Comparison of ENCODE assay signal across 27 cellular contexts in the genomic region with DNA sequence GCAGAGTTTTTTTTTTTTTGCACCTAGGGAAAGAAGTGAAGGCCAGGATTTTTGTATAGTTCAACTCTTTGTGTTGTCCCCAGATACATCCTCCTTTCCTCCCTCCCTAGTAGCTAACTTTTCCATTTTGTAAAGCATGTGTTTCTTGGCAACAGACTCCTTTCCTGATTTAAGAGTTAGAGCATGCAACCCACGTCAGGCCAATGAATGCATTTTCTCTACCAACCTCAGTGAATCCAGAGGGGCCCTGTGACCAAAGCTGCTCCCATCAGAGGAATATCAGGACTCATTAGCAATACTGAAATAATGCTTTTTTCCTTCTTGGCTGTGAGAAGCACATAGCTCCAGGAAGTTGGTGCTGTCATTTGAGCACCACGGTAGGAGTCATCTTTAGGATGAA.
"Had no signal": no experiment of that assay in that cellular context is flagged by ENCODE, and none has a peak within 500 bp of the region (broad histone marks: within the 10 kb centered on the region; RNA-seq: fewer than 3 reads in every experiment).

No MANE protein-coding gene starts in this region.

- H3K27me3 ChIP-seq: adrenal gland, ascending aorta, brain microvascular endothelial cell, cardiac muscle cell had no signal

- H3K36me3 ChIP-seq: adrenal gland, ascending aorta, brain microvascular endothelial cell, cardiac muscle cell had no signal

- H3K4me2 ChIP-seq: PC-9 had no signal

- H3K4me1 ChIP-seq: adrenal gland had no signal

- FAIRE-seq: TTC549 had no signal

- H3K4me1 Mint-ChIP-seq: activated B cell treated with CpG ODN at 0.5 μM for 24 hours; activated CD4-positive, alpha-beta T cell treated with anti-CD3 and anti-CD28 coated beads, Interleukin-2, amount 10 ng/mL, durations not matched to agents 24 days and 14 days; activated naive CD4-positive, alpha-beta T cell treated with anti-CD3 and anti-CD28 coated beads, Interleukin-2, amount 10 ng/mL, durations not matched to agents 7 days and 5 days; activated naive CD8-positive, alpha-beta T cell treated with anti-CD3 and anti-CD28 coated beads, Interleukin-2, amount 10 ng/mL, durations not matched to agents 7 days and 5 days; activated T-helper 17 cell treated with anti-CD3 and anti-CD28 coated beads, Interleukin-2, amount 50 U/mL, for 72 hours; T-cell had no signal

- DNase-seq: activated B cell treated with CpG ODN at 0.5 μM for 24 hours; activated CD4-positive, alpha-beta T cell treated with anti-CD3 and anti-CD28 coated beads for 1 hour; activated CD4-positive, alpha-beta T cell treated with anti-CD3 and anti-CD28 coated beads, Interleukin-2, amount 10 ng/mL, durations not matched to agents 24 days and 14 days; activated CD4-positive, alpha-beta T cell treated with anti-CD3 and anti-CD28 coated beads, Interleukin-2, amount 50 U/mL, for 48 hours; activated CD8-positive, alpha-beta memory T cell treated with anti-CD3 and anti-CD28 coated beads for 24 hours; activated gamma-delta T cell treated with Interleukin-2 at 50 U/mL for 16 hours; activated naive CD4-positive, alpha-beta T cell treated with anti-CD3 and anti-CD28 coated beads, Interleukin-2, amount 10 ng/mL, durations not matched to agents 7 days and 5 days; activated naive CD8-positive, alpha-beta T cell treated with anti-CD3 and anti-CD28 coated beads, Interleukin-2, amount 10 ng/mL, durations not matched to agents 7 days and 5 days; activated T-cell treated with anti-CD3 and anti-CD28 coated beads, Interleukin-2, amount 50 U/mL, for 48 hours; adrenal gland; brain microvascular endothelial cell; MM.1S; NCI-H1105; NCI-H1436; NCI-H1694 treated with DMSO at 0.1 percent for 48 hours; NCI-H2029 treated with DMSO at 0.1 percent for 48 hours; NCI-H510A treated with DMSO at 0.1 percent for 48 hours; PC-9; SIG-M5; T-cell; T-helper 2 cell; T1000 had no signal

- H3K27ac ChIP-seq: adrenal gland, brain microvascular endothelial cell, cardiac muscle cell, PC-9, SK-N-MC had no signal

- H3K9me3 Mint-ChIP-seq: activated B cell treated with CpG ODN at 0.5 μM for 24 hours; activated CD4-positive, alpha-beta T cell treated with anti-CD3 and anti-CD28 coated beads, Interleukin-2, amount 10 ng/mL, durations not matched to agents 24 days and 14 days; activated naive CD4-positive, alpha-beta T cell treated with anti-CD3 and anti-CD28 coated beads, Interleukin-2, amount 10 ng/mL, durations not matched to agents 7 days and 5 days; activated naive CD8-positive, alpha-beta T cell treated with anti-CD3 and anti-CD28 coated beads, Interleukin-2, amount 10 ng/mL, durations not matched to agents 7 days and 5 days; activated T-helper 17 cell treated with anti-CD3 and anti-CD28 coated beads, Interleukin-2, amount 50 U/mL, for 72 hours had no signal

- H2AFZ ChIP-seq: PC-9 had no signal

- H3K4me3 Mint-ChIP-seq: activated B cell treated with CpG ODN at 0.5 μM for 24 hours; activated CD4-positive, alpha-beta T cell treated with anti-CD3 and anti-CD28 coated beads, Interleukin-2, amount 10 ng/mL, durations not matched to agents 24 days and 14 days; activated naive CD4-positive, alpha-beta T cell treated with anti-CD3 and anti-CD28 coated beads, Interleukin-2, amount 10 ng/mL, durations not matched to agents 7 days and 5 days; activated naive CD8-positive, alpha-beta T cell treated with anti-CD3 and anti-CD28 coated beads, Interleukin-2, amount 10 ng/mL, durations not matched to agents 7 days and 5 days; activated T-helper 17 cell treated with anti-CD3 and anti-CD28 coated beads, Interleukin-2, amount 50 U/mL, for 72 hours; T-cell had no signal

- H3K9me3 ChIP-seq: adrenal gland, ascending aorta had no signal

- H3K36me3 Mint-ChIP-seq: activated naive CD4-positive, alpha-beta T cell treated with anti-CD3 and anti-CD28 coated beads, Interleukin-2, amount 10 ng/mL, durations not matched to agents 7 days and 5 days; activated naive CD8-positive, alpha-beta T cell treated with anti-CD3 and anti-CD28 coated beads, Interleukin-2, amount 10 ng/mL, durations not matched to agents 7 days and 5 days; T-cell had no signal

- ATAC-seq: activated T-helper 17 cell treated with anti-CD3 and anti-CD28 coated beads, Interleukin-2, amount 50 U/mL, for 72 hours; T-cell had no signal

- H3K27ac Mint-ChIP-seq: activated B cell treated with CpG ODN at 0.5 μM for 24 hours; activated CD4-positive, alpha-beta T cell treated with anti-CD3 and anti-CD28 coated beads, Interleukin-2, amount 10 ng/mL, durations not matched to agents 24 days and 14 days; activated naive CD4-positive, alpha-beta T cell treated with anti-CD3 and anti-CD28 coated beads, Interleukin-2, amount 10 ng/mL, durations not matched to agents 7 days and 5 days; activated naive CD8-positive, alpha-beta T cell treated with anti-CD3 and anti-CD28 coated beads, Interleukin-2, amount 10 ng/mL, durations not matched to agents 7 days and 5 days; activated T-helper 17 cell treated with anti-CD3 and anti-CD28 coated beads, Interleukin-2, amount 50 U/mL, for 72 hours; T-cell had no signal

- H3K4me3 ChIP-seq: adrenal gland, ascending aorta, cardiac muscle cell, PC-9, SK-N-MC had no signal

- H3K27me3 Mint-ChIP-seq: activated B cell treated with CpG ODN at 0.5 μM for 24 hours; activated naive CD4-positive, alpha-beta T cell treated with anti-CD3 and anti-CD28 coated beads, Interleukin-2, amount 10 ng/mL, durations not matched to agents 7 days and 5 days; activated naive CD8-positive, alpha-beta T cell treated with anti-CD3 and anti-CD28 coated beads, Interleukin-2, amount 10 ng/mL, durations not matched to agents 7 days and 5 days; activated T-helper 17 cell treated with anti-CD3 and anti-CD28 coated beads, Interleukin-2, amount 50 U/mL, for 72 hours had no signal
